Comparison of ENCODE assay signal across 18 cellular contexts in the genomic region with DNA sequence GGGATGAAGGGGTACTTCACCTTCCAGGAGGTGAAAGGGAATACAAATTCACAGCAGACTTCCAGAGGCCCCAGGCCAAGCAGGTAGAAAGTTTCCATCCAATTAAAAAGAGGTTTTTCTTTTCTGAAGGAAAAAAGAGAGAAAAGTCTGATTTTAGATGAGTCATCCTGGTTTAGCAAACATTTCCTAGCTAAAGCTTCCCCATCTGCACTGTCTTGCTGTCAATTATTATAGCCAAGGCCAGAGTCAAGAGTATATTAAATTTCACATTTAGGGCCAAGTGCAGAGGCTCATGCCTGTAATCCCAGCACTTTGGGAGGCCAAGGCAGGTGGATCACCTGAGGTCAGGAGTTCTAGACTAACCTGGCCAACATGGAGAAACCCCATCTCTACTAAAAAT. TPM values are rescaled to one million over a fixed set of nuclear protein-coding genes. Genes with fewer than 3 reads are reported as not detected.
DNase-seq lines count a peak whose midpoint lies in the region; ATAC-seq and TF ChIP-seq lines count a peak whose summit lies in the region.
"Had no signal": no experiment of that assay in that cellular context is flagged by ENCODE, and none has a peak within 500 bp of the region (broad histone marks: within the 10 kb centered on the region; RNA-seq: fewer than 3 reads in every experiment).

No MANE protein-coding gene starts in this region.

- no peak for ATAC-seq in HG02852 (IDR thresholded peaks at IDR 0.05; ENCODE audit: unreplicated experiment)
- ATAC-seq in left cardiac atrium = no peak
- ATAC-seq: T-helper 17 cell had no signal

- H3K9me3 Mint-ChIP-seq in brain = no peaks in the 10 kb centered on the region
- H3K9me3 Mint-ChIP-seq: naive B cell had no signal

- peak overlapping the region; percentile 63 to 97 (median 91) for H3K27ac Mint-ChIP-seq in brain
- H3K27ac Mint-ChIP-seq: naive B cell, T-helper 17 cell had no signal

- intact Hi-C loops in left cardiac atrium (cut with DNase I) = no loop called here

- no peak for TF ChIP-seq CTCF in brain (conservative IDR thresholded peaks at IDR 0.05)

- H3K27me3 Mint-ChIP-seq in brain = no peaks in the 10 kb centered on the region
- H3K27me3 Mint-ChIP-seq: naive B cell, T-helper 17 cell had no signal

- H3K4me3 Mint-ChIP-seq in brain = peak overlapping the region in 2 of 5 experiments; percentile 47 to 54
- H3K4me3 Mint-ChIP-seq: naive B cell, T-helper 17 cell had no signal

- H3K36me3 Mint-ChIP-seq in brain = peaks cover 36% of the 10 kb centered on the region

- peak; percentile 14 for DNase-seq in EH (ENCODE audit: low read depth)
- DNase-seq in NCI-H2171 (lab: John Stamatoyannopoulos, UW) = peak; percentile 23
- peak; percentile 19 for DNase-seq in myocyte (ENCODE audit: low read depth)
- no peak for DNase-seq in SHP77 treated with DMSO at 0.1 percent for 48 hours (lab: John Stamatoyannopoulos, UW)
- no peak for DNase-seq in HK-2 (ENCODE audit: unreplicated experiment)
- DNase-seq in left cardiac atrium = no peak
- DNase-seq: activated T-cell treated with anti-CD3 and anti-CD28 coated beads, Interleukin-2, amount 50 U/mL, for 1 hour; erythroblast; KBM-7; left ventricle myocardium inferior; naive B cell; NCI-H1436; RPMI8226; stimulated activated naive CD4-positive, alpha-beta T cell treated with Interleukin-2 at 50 U/mL for 16 hours; T-helper 17 cell had no signal

- H3K4me1 Mint-ChIP-seq in brain = peaks cover 25% of the 10 kb centered on the region
- H3K4me1 Mint-ChIP-seq: naive B cell had no signal

RNA-seq across cellular contexts. Expression of a gene that starts 21.4 kb away (rescaled TPM):
- polyA plus RNA-seq in brain (ENCODE audit: insufficient read depth, low read depth, low replicate concordance) = 335 TPM
- total RNA-seq in myocyte (130 and 147 TPM in 2 replicates), left cardiac atrium (100 to 1,000 TPM; 276 to 291 TPM)
- 361 TPM for polyA plus RNA-seq in myocyte (2012)

RNA-seq across cellular contexts. Expression of a gene that starts 37.4 kb away (rescaled TPM):
- polyA plus RNA-seq in brain (ENCODE audit: insufficient read depth, low read depth, low replicate concordance) = 1.4 TPM
- total RNA-seq in myocyte (3.5 and 4.1 TPM in 2 replicates), left cardiac atrium (10 to 100 TPM; 34.6 to 88.4 TPM)
- polyA plus RNA-seq in myocyte (2012) = 0.52 TPM
- total RNA-seq: posterior vena cava, T-helper 17 cell had no signal

RNA-seq across cellular contexts. Expression of a gene that starts 38.4 kb away (rescaled TPM):
- polyA plus RNA-seq in brain (ENCODE audit: insufficient read depth, low read depth, low replicate concordance) = 26.2 TPM
- 68.4 and 70.9 TPM in 2 replicates for total RNA-seq in myocyte
- polyA plus RNA-seq in myocyte (2012) = 32.6 TPM
- 10 to 100 TPM; 21.1 to 25.2 TPM for total RNA-seq in left cardiac atrium

Comparison
In these comparisons a context has a peak if more than half of its experiments do, and no peak if none do; other contexts are left out.
1. DNase-seq: peak in EH (single experiment), NCI-H2171 (single experiment) and myocyte (single experiment); none in SHP77 treated with DMSO at 0.1 percent for 48 hours (single experiment), HK-2 (single experiment) and left cardiac atrium (single experiment).